ENCODE assay signal across 22 cellular contexts in the genomic region with DNA sequence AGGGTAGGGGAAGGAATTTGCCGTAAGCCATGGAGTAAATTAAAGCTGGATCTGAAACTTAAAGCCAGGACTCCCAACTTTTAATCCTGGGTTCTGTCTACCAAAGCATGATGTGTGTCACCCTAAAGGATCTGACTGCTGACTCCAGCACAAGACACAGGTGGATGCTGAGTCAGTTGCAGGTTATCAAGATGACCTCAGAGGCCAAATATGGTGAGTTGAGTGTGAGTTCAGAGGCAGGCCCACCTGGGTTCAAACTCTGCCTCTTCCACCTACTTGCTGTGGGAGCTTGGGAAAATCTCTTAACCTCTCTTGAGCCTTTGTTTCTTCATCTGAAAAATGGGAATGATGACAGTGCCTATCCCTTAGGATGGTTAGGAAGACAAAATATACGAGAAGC. TPM values are rescaled to one million over a fixed set of nuclear protein-coding genes. Genes with fewer than 3 reads are reported as not detected.
DNase-seq lines count a peak whose midpoint lies in the region; ATAC-seq, FAIRE-seq and TF ChIP-seq lines count a peak whose summit lies in the region.
"Had no signal": no experiment of that assay in that cellular context is flagged by ENCODE, and none has a peak within 500 bp of the region (broad histone marks: within the 10 kb centered on the region; RNA-seq: fewer than 3 reads in every experiment).

No MANE protein-coding gene starts in this region.

- no peak overlapping the region for H3K27ac ChIP-seq in K562 (ENCODE audit: extremely low read depth, low read depth, low read length)
- H3K27ac ChIP-seq in aorta (ENCODE audit: low read depth in 1 of 2, low read length in 2 of 2): no peak overlapping the region
- H3K27ac ChIP-seq: C4-2B, HL-60 had no signal

- CTCF ChIA-PET in K562 (lab: Yijun Ruan, JAX; ENCODE audit: low intra/inter-chr PET ratio): interaction anchor here (0.7 kb wide), 1 partner anchor 88 kb away, joined by 3 read pairs; no protein-coding TSS in a partner anchor

- H3K36me3 ChIP-seq in K562 (ENCODE audit: control insufficient read depth, insufficient read depth, low read length) (no peaks in the 10 kb centered on the region), aorta (ENCODE audit: control insufficient read depth in 1 of 2, insufficient read depth in 2 of 2, low read length in 1 of 2) (no peaks in the 10 kb centered on the region)

- BruUV-seq in K562 (replicated peaks; lab: Mats Ljungman, UMichigan): no TSS peak

- no peaks in the 10 kb centered on the region for H4K20me1 ChIP-seq in K562 (replicated peaks; ENCODE audit: control insufficient read depth, insufficient read depth, low read length)

- peaks cover 0 to 23% of the 10 kb centered on the region in 2 experiments; a peak in 3 of 5 replicates for H3K4me1 ChIP-seq in K562 (replicated peaks in 1 of 2; ENCODE audit: control insufficient read depth in 2 of 2, insufficient read depth in 2 of 2, low read length in 2 of 2)
- no peaks in the 10 kb centered on the region for H3K4me1 ChIP-seq in aorta (ENCODE audit: control insufficient read depth in 1 of 2, insufficient read depth in 2 of 2, low read length in 2 of 2)
- H3K4me1 ChIP-seq: Caco-2 had no signal

- in situ Hi-C loops in K562 (cut with MboI): no loop called here

- intact Hi-C loops in K562 (cut with micrococcal nuclease) (no loop called here), aorta (cut with DNase I) (no loop called here)

- TF ChIP-seq CTCF in K562 (IDR thresholded peaks at IDR 0.05 in 2 of 3, conservative IDR thresholded peaks at IDR 0.05 in 1 of 3; ENCODE audit: insufficient read depth in 2 of 3, low read depth in 1 of 3, low read length in 3 of 3) (no peak), epithelial cell of esophagus (IDR thresholded peaks at IDR 0.05; ENCODE audit: insufficient read depth, low read depth, low read length, missing control alignments) (no peak)

- H3K9me3 ChIP-seq in K562 (replicated peaks; ENCODE audit: control insufficient read depth, insufficient read depth, low read depth, low read length): peaks cover 3% of the 10 kb centered on the region; the same call in 1 of the 2 replicates
- no peaks in the 10 kb centered on the region for H3K9me3 ChIP-seq in aorta (ENCODE audit: control insufficient read depth, low read length)
- H3K9me3 ChIP-seq: Caco-2 had no signal

- peak; percentile 58 for DNase-seq in RPMI8226
- DNase-seq in K562 (ENCODE audit: extremely low read depth in 1 of 4, low spot score in 3 of 4): no peak
- DNase-seq in epithelial cell of esophagus (ENCODE audit: low read depth): peak; percentile 31
- DNase-seq in aorta: no peak
- no peak for DNase-seq in NCI-H187 (lab: John Stamatoyannopoulos, UW)
- no peak for DNase-seq in NCI-H2196 (lab: John Stamatoyannopoulos, UW; ENCODE audit: unreplicated experiment)
- DNase-seq: ACHN; AML-193; Caco-2; CD4-positive, alpha-beta T cell; DMS79; GDM1; H7; HFFc6; IMR-90 had no signal

- no peak overlapping the region for H3K4me2 ChIP-seq in K562 (ENCODE audit: insufficient read depth, low read length)
- H3K4me2 ChIP-seq: GM23338 had no signal

- no peak overlapping the region for H2AFZ ChIP-seq in K562 (ENCODE audit: low read depth, low read length)
- H2AFZ ChIP-seq: GM23338 had no signal

- ATAC-seq in K562 (no peak), aorta (ENCODE audit: low FRiP score) (no peak)
- ATAC-seq: GM23338, HCT116 had no signal

- no peaks in the 10 kb centered on the region for H3K9me1 ChIP-seq in K562 (ENCODE audit: control insufficient read depth, insufficient read depth, low read length)

- no peak for TF ChIP-seq POLR2A in K562 (conservative IDR thresholded peaks at IDR 0.05)

- no peak for FAIRE-seq in K562 (lab: Jason Lieb, UNC)
- FAIRE-seq: A204.1, D721Med, GM12892 had no signal

- TF ChIP-seq EP300 in K562 (IDR thresholded peaks at IDR 0.05; ENCODE audit: low read length): no peak

- POLR2A ChIA-PET in K562 (lab: Yijun Ruan, JAX): interaction anchor here (0.5 to 1.0 kb wide), 6 partner anchors 9 to 293 kb away, joined by 3 to 7 read pairs (median 4); a partner anchor contains a TSS

- no peak for TF ChIP-seq RAD21 in K562 (CRISPR knock-in tag; conservative IDR thresholded peaks at IDR 0.05 in 1 of 2, IDR thresholded peaks at IDR 0.05 in 1 of 2)

- whole genome bisulfite sequencing in K562 (ENCODE audit: insufficient coverage, low coverage, missing lambda C conversion rate): 36% methylated on average over 2 of the region's 2 CpGs
- WGBS in aorta, 2 donors: 77 to 80% methylated on average over 2 of the region's 2 CpGs

- no peaks in the 10 kb centered on the region for H3K79me2 ChIP-seq in K562 (ENCODE audit: control insufficient read depth, insufficient read depth, low read length)

- H3K4me3 ChIP-seq in K562 (no peak overlapping the region), epithelial cell of esophagus (ENCODE audit: low read length) (no peak overlapping the region), aorta (ENCODE audit: low read length in 2 of 2) (no peak overlapping the region)
- H3K4me3 ChIP-seq: GM23338 had no signal

- no peak overlapping the region for H3K9ac ChIP-seq in K562 (ENCODE audit: insufficient read depth in 1 of 2, low read depth in 2 of 2, low read length in 2 of 2)

- peaks cover 9 to 35% of the 10 kb centered on the region in 2 experiments for H3K27me3 ChIP-seq in K562 (ENCODE audit: control insufficient read depth in 2 of 2, insufficient read depth in 2 of 2, low read length in 2 of 2)
- H3K27me3 ChIP-seq in aorta (ENCODE audit: control insufficient read depth in 1 of 2, insufficient read depth in 2 of 2, low read length in 1 of 2): no peaks in the 10 kb centered on the region

TF ChIP-seq in K562, 482 proteins besides CTCF, POLR2A, EP300 and RAD21:
- TF ChIP-seq NFE2 (IDR thresholded peaks at IDR 0.05; ENCODE audit: low read depth) (peak; percentile 61), ZNF121 (CRISPR knock-in tag; conservative IDR thresholded peaks at IDR 0.05) (peak; percentile 64), ZNF316 (IDR thresholded peaks at IDR 0.05) (peak; percentile 27), RBM25 (IDR thresholded peaks at IDR 0.05; ENCODE audit: low read depth, low read length, severe bottlenecking) (peak; percentile 46), BCOR (IDR thresholded peaks at IDR 0.05) (peak; percentile 42; the same call in 1 of the 2 replicates), CHD4 (IDR thresholded peaks at IDR 0.05; ENCODE audit: insufficient read depth, insufficient replicate concordance, low read depth, low read length, poor library complexity, severe bottlenecking) (peak; percentile 55), SRF (CRISPR knock-in tag; IDR thresholded peaks at IDR 0.05) (peak in 1 of 2 experiments; percentile 33; a peak in 1 of 4 replicates), ZEB2 (IDR thresholded peaks at IDR 0.05) (0 out of 2 replicates have a peak, but pooled peaks have one; percentile 29), SUPT5H (IDR thresholded peaks at IDR 0.05) (no peak), CCNT2 (IDR thresholded peaks at IDR 0.05; ENCODE audit: borderline replicate concordance, extremely low read depth, insufficient read length, low read depth, low read length) (no peak), KDM1A (IDR thresholded peaks at IDR 0.05) (0 out of 4 replicates have a peak, but pooled peaks of 1 of the 2 experiments have one; percentile 39), RCOR1 (IDR thresholded peaks at IDR 0.05; ENCODE audit: borderline replicate concordance in 1 of 2, low read depth in 2 of 2, low read length in 2 of 2) (0 out of 4 replicates have a peak, but pooled peaks of 1 of the 2 experiments have one; percentile 4)
- TF ChIP-seq, protein P1, sequence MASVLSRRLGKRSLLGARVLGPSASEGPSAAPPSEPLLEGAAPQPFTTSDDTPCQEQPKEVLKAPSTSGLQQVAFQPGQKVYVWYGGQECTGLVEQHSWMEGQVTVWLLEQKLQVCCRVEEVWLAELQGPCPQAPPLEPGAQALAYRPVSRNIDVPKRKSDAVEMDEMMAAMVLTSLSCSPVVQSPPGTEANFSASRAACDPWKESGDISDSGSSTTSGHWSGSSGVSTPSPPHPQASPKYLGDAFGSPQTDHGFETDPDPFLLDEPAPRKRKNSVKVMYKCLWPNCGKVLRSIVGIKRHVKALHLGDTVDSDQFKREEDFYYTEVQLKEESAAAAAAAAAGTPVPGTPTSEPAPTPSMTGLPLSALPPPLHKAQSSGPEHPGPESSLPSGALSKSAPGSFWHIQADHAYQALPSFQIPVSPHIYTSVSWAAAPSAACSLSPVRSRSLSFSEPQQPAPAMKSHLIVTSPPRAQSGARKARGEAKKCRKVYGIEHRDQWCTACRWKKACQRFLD (CRISPR knock-in tag; IDR thresholded peaks at IDR 0.05): no peak

RNA-seq across cellular contexts. Expression of a gene that starts 16.7 kb away (rescaled TPM):
- 30.0 and 73.0 TPM in 2 replicates for total RNA-seq in K562 (2011; cell fraction: chromatin; rRNA removed; ENCODE audit: low replicate concordance)
- 38.5 and 41.1 TPM in 2 replicates for total RNA-seq in K562 (2011; cell fraction: nucleolus; rRNA removed)
- total RNA-seq in K562 (2011; cell fraction: nucleoplasm; rRNA removed): 33.9 and 37.2 TPM in 2 replicates
- total RNA-seq in K562 (2014; rRNA removed) (14.2 and 19.0 TPM in 2 replicates), K562 (2014; rRNA removed; fragmentation: Illumina TruSeq; extraction: Trizol) (10.9 and 13.0 TPM in 2 replicates), K562 (2015; rRNA removed; fragmentation: Illumina TruSeq; extraction: Trizol) (16.3 and 17.7 TPM in 2 replicates), K562 (2021) (28.8 and 29.2 TPM in 2 replicates), aorta (10 to 100 TPM; 25.6 to 34.7 TPM)
- polyA plus RNA-seq in K562 (2011; rRNA removed) (16.2 and 25.0 TPM in 2 replicates), K562 (2014; fragmentation: Illumina TruSeq; extraction: Trizol) (26.8 and 29.6 TPM in 2 replicates), K562 (2014; fragmentation: Nextera tagmentation; extraction: Ambion mirVana) (1 to 10 TPM in 1 of 2 experiments, under 1 TPM in 1; 0.56 to 1.4 TPM), K562 (2014; rRNA removed) (22.2 and 25.7 TPM in 2 replicates), aorta (10 to 100 TPM; 17.5 to 33.9 TPM)
- polyA plus RNA-seq in K562 (2011; cell fraction: cytosol; rRNA removed): 22.4 and 23.7 TPM in 2 replicates
- polyA plus RNA-seq in K562 (2011; cell fraction: nucleus; rRNA removed): 69.9 and 75.9 TPM in 2 replicates
- 24.3 and 30.1 TPM in 2 replicates for polyA plus RNA-seq in K562 (2012)
- polyA minus RNA-seq in K562 (2011; rRNA and poly(A)+ RNA removed): 11.8 and 12.8 TPM in 2 replicates
- polyA minus RNA-seq in K562 (2011; cell fraction: cytosol; rRNA and poly(A)+ RNA removed): 11.8 and 16.7 TPM in 2 replicates
- 6.9 and 14.2 TPM in 2 replicates for polyA minus RNA-seq in K562 (2011; cell fraction: nucleus; rRNA and poly(A)+ RNA removed)

Comparison
In these comparisons a context has a peak if more than half of its experiments do, and no peak if none do; other contexts are left out.
1. DNase-seq: peak in RPMI8226 (single experiment) and epithelial cell of esophagus (single experiment); none in K562 (0 of 4), aorta (0 of 2), NCI-H187 (0 of 2) and NCI-H2196 (single experiment).